Comparison of ENCODE assay signal across 19 cellular contexts in genomic region chr2:151091583-151091982, GRCh38.
"Had no signal": no experiment of that assay in that cellular context is flagged by ENCODE, and none has a peak within 500 bp of the region (broad histone marks: within the 10 kb centered on the region; RNA-seq: fewer than 3 reads in every experiment).

No MANE protein-coding gene starts in this region.

- H3K4me2 ChIP-seq: neural progenitor cell had no signal

- H3K27me3 ChIP-seq: neural progenitor cell, sigmoid colon, stomach, testis, tibial artery, upper lobe of left lung had no signal

- ATAC-seq: esophagus mucosa; left ventricle myocardium superior; lower lobe of right lung; psoas muscle; right cardiac atrium; stimulated activated effector memory CD8-positive, alpha-beta T cell treated with anti-CD3 and anti-CD28 coated beads, Interleukin-12 subunit alpha, Interleukin-12 subunit beta, amount 100 ng/mL, for 72 hours had no signal

- H3K4me3 ChIP-seq: lower lobe of right lung, neural progenitor cell, psoas muscle, sigmoid colon, stomach, testis, tibial artery, upper lobe of left lung had no signal

- H3K4me1 ChIP-seq: lower lobe of right lung, neural progenitor cell, psoas muscle, sigmoid colon, stomach, testis, tibial artery, upper lobe of left lung had no signal

- H3K9me3 ChIP-seq: lower lobe of right lung, psoas muscle, sigmoid colon, stomach, testis, tibial artery, upper lobe of left lung had no signal

- H3K27ac ChIP-seq: epithelial cell of prostate, lower lobe of right lung, neural progenitor cell, psoas muscle, sigmoid colon, stomach, testis, tibial artery, upper lobe of left lung had no signal

- H2AFZ ChIP-seq: neural progenitor cell had no signal

- H3K9ac ChIP-seq: neural progenitor cell had no signal

- H3K36me3 ChIP-seq: lower lobe of right lung, neural progenitor cell, sigmoid colon, stomach, tibial artery, upper lobe of left lung had no signal

- DNase-seq: effector CD8-positive, alpha-beta T cell; endodermal cell; left ventricle myocardium superior; lower lobe of right lung; naive B cell; psoas muscle; right cardiac atrium; sigmoid colon; stimulated activated CD4-positive, alpha-beta T cell treated with anti-CD3 and anti-CD28 coated beads, Interleukin-2, amount 100 ng/mL, for 24 hours; stimulated activated CD4-positive, alpha-beta T cell treated with anti-CD3 and anti-CD28 coated beads, Interleukin-4, amount 100 ng/mL, for 24 hours; stimulated activated naive CD4-positive, alpha-beta T cell treated with Interleukin-2 at 50 U/mL for 16 hours; stomach; testis; tibial artery had no signal
